In the genomic region with DNA sequence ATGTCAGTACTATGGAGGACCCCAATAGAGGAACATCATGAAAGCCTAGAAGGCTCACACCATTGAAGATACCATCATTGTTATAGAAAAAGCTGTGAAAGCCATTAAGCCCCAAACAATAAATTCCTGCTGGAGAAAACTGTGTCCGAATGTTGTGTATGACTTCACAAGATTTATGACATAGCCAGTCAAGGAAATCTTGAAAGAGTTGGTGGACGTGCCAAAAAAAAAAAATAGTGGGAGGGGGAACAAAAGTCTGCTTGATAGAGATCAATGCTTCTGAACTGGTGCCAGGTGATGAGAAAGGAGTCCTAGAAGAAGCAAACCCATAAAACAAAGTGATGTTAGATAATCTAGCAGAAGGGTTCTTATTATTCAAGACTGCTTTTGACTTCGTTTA, we compare ENCODE assay signal across 15 cellular contexts. TPM values are rescaled to one million over a fixed set of nuclear protein-coding genes. Genes with fewer than 3 reads are reported as not detected.
DNase-seq lines count a peak whose midpoint lies in the region; ATAC-seq, FAIRE-seq and TF ChIP-seq lines count a peak whose summit lies in the region.
"Had no signal": no experiment of that assay in that cellular context is flagged by ENCODE, and none has a peak within 500 bp of the region (broad histone marks: within the 10 kb centered on the region; RNA-seq: fewer than 3 reads in every experiment).

No MANE protein-coding gene starts in this region.

- H3K36me3 ChIP-seq in kidney (ENCODE audit: control insufficient read depth in 1 of 2, insufficient read depth in 2 of 2, low read length in 2 of 2), result no peaks in the 10 kb centered on the region

- no peak for ATAC-seq in naive thymus-derived CD8-positive, alpha-beta T cell
- no peak for ATAC-seq in HG02981 (IDR thresholded peaks at IDR 0.05; ENCODE audit: unreplicated experiment)
- ATAC-seq: HepG2 had no signal

- H3K4me1 Mint-ChIP-seq in activated naive CD4-positive, alpha-beta T cell treated with anti-CD3 and anti-CD28 coated beads for 36 hours (ENCODE audit: low read depth), result peaks cover 37% of the 10 kb centered on the region
- peaks cover 5% of the 10 kb centered on the region for H3K4me1 Mint-ChIP-seq in activated naive CD4-positive, alpha-beta T cell treated with anti-CD3 and anti-CD28 coated beads, Interleukin-2, amount 10 ng/mL, durations not matched to agents 7 days and 5 days
- peaks cover 23 to 61% (median 52%) of the 10 kb centered on the region in 4 donors for H3K4me1 Mint-ChIP-seq in naive thymus-derived CD8-positive, alpha-beta T cell

- H3K4me3 Mint-ChIP-seq in activated naive CD4-positive, alpha-beta T cell treated with anti-CD3 and anti-CD28 coated beads for 36 hours, result no peak overlapping the region
- H3K4me3 Mint-ChIP-seq in activated naive CD4-positive, alpha-beta T cell treated with anti-CD3 and anti-CD28 coated beads, Interleukin-2, amount 10 ng/mL, durations not matched to agents 7 days and 5 days, result no peak overlapping the region
- peak overlapping the region in 1 of 10 donors; percentile 6 for H3K4me3 Mint-ChIP-seq in naive thymus-derived CD8-positive, alpha-beta T cell
- H3K4me3 Mint-ChIP-seq: B cell; CD4-positive, alpha-beta memory T cell had no signal

- peak overlapping the region; percentile 25 for H3K27ac Mint-ChIP-seq in activated naive CD4-positive, alpha-beta T cell treated with anti-CD3 and anti-CD28 coated beads for 36 hours
- no peak overlapping the region for H3K27ac Mint-ChIP-seq in activated naive CD4-positive, alpha-beta T cell treated with anti-CD3 and anti-CD28 coated beads, Interleukin-2, amount 10 ng/mL, durations not matched to agents 7 days and 5 days
- H3K27ac Mint-ChIP-seq in naive thymus-derived CD8-positive, alpha-beta T cell, result peak overlapping the region in 6 of 10 donors; percentile 30 to 79 (median 51)
- H3K27ac Mint-ChIP-seq: B cell had no signal

- POLR2A ChIA-PET in naive thymus-derived CD8-positive, alpha-beta T cell (lab: Charles Lee), result interaction anchor here (1.1 kb wide), 1 partner anchor 40 kb away, joined by 4 read pairs; no protein-coding TSS in a partner anchor

- H3K4me1 ChIP-seq in kidney (ENCODE audit: control insufficient read depth in 1 of 2, insufficient read depth in 1 of 2, low read depth in 1 of 2, low read length in 2 of 2), result no peaks in the 10 kb centered on the region

- peaks cover 34% of the 10 kb centered on the region for H3K36me3 Mint-ChIP-seq in activated naive CD4-positive, alpha-beta T cell treated with anti-CD3 and anti-CD28 coated beads for 36 hours (ENCODE audit: low read depth)
- peaks cover 48% of the 10 kb centered on the region for H3K36me3 Mint-ChIP-seq in activated naive CD4-positive, alpha-beta T cell treated with anti-CD3 and anti-CD28 coated beads, Interleukin-2, amount 10 ng/mL, durations not matched to agents 7 days and 5 days
- peaks cover 24 to 50% (median 50%) of the 10 kb centered on the region in 3 donors for H3K36me3 Mint-ChIP-seq in naive thymus-derived CD8-positive, alpha-beta T cell

- CTCF ChIA-PET in activated naive CD4-positive, alpha-beta T cell treated with anti-CD3 and anti-CD28 coated beads for 36 hours (lab: Charles Lee), result no interaction called here
- CTCF ChIA-PET in activated naive CD4-positive, alpha-beta T cell treated with anti-CD3 and anti-CD28 coated beads, Interleukin-2, amount 10 ng/mL, durations not matched to agents 7 days and 5 days (lab: Charles Lee), result interaction anchor here (0.5 kb wide), 1 partner anchor 284 kb away, joined by 3 read pairs; no protein-coding TSS in a partner anchor

- H3K9me3 ChIP-seq in kidney (ENCODE audit: control insufficient read depth in 1 of 2, low read length in 2 of 2), result no peaks in the 10 kb centered on the region

- H3K4me3 ChIP-seq in kidney (ENCODE audit: low read length in 2 of 2), result no peak overlapping the region

- no peaks in the 10 kb centered on the region for H3K27me3 Mint-ChIP-seq in activated naive CD4-positive, alpha-beta T cell treated with anti-CD3 and anti-CD28 coated beads for 36 hours (ENCODE audit: low read depth)
- H3K27me3 Mint-ChIP-seq in activated naive CD4-positive, alpha-beta T cell treated with anti-CD3 and anti-CD28 coated beads, Interleukin-2, amount 10 ng/mL, durations not matched to agents 7 days and 5 days, result no peaks in the 10 kb centered on the region
- no peaks in the 10 kb centered on the region for H3K27me3 Mint-ChIP-seq in naive thymus-derived CD8-positive, alpha-beta T cell
- H3K27me3 Mint-ChIP-seq: B cell; CD4-positive, alpha-beta memory T cell had no signal

- no peak for DNase-seq in activated naive CD4-positive, alpha-beta T cell treated with anti-CD3 and anti-CD28 coated beads for 36 hours
- DNase-seq in activated naive CD4-positive, alpha-beta T cell treated with anti-CD3 and anti-CD28 coated beads, Interleukin-2, amount 10 ng/mL, durations not matched to agents 7 days and 5 days, result no peak
- no peak for DNase-seq in naive thymus-derived CD8-positive, alpha-beta T cell
- DNase-seq in NCI-H446 (lab: John Stamatoyannopoulos, UW) (no peak), kidney (no peak)
- DNase-seq: C1 segment of cervical spinal cord; CD4-positive, alpha-beta memory T cell; DMS53; GF-D8; HCEC 1CT had no signal

- peaks cover 22% of the 10 kb centered on the region for H3K9me3 Mint-ChIP-seq in activated naive CD4-positive, alpha-beta T cell treated with anti-CD3 and anti-CD28 coated beads for 36 hours
- peaks cover 25% of the 10 kb centered on the region for H3K9me3 Mint-ChIP-seq in activated naive CD4-positive, alpha-beta T cell treated with anti-CD3 and anti-CD28 coated beads, Interleukin-2, amount 10 ng/mL, durations not matched to agents 7 days and 5 days
- peaks cover 0 to 27% (median 7%) of the 10 kb centered on the region in 9 donors for H3K9me3 Mint-ChIP-seq in naive thymus-derived CD8-positive, alpha-beta T cell

- no peak for FAIRE-seq in kidney (lab: Jason Lieb, UNC)
- FAIRE-seq: HepG2, HTR-8/SVneo had no signal

- no peak overlapping the region for H3K9ac ChIP-seq in kidney (ENCODE audit: low read length in 2 of 2)

- intact Hi-C loops in activated naive CD4-positive, alpha-beta T cell treated with anti-CD3 and anti-CD28 coated beads for 36 hours (cut with micrococcal nuclease), result no loop called here
- intact Hi-C loops in kidney (cut with DNase I), result no loop called here

- TF ChIP-seq CTCF in VCaP (conservative IDR thresholded peaks at IDR 0.05) (no peak), kidney (IDR thresholded peaks at IDR 0.05; ENCODE audit: borderline replicate concordance, extremely low read depth, insufficient read depth) (no peak)

- H3K27ac ChIP-seq in VCaP, result peak overlapping the region; percentile 70
- no peak overlapping the region for H3K27ac ChIP-seq in kidney (ENCODE audit: low read depth in 2 of 2, low read length in 2 of 2)

RNA-seq across cellular contexts. Expression of a gene that starts 41.2 kb away (rescaled TPM):
- 10 to 100 TPM; 30.3 to 35.6 TPM for total RNA-seq in activated naive CD4-positive, alpha-beta T cell treated with anti-CD3 and anti-CD28 coated beads for 36 hours
- 10 to 100 TPM; 39.7 to 44.9 TPM for total RNA-seq in naive thymus-derived CD8-positive, alpha-beta T cell
- 10 to 100 TPM; 46.6 to 55.1 (median 48.2) TPM for polyA plus RNA-seq in naive thymus-derived CD8-positive, alpha-beta T cell
- total RNA-seq in kidney, result 25.1 TPM
- polyA plus RNA-seq in kidney (ENCODE audit: insufficient read depth, low read depth, low replicate concordance), result 21.5 TPM
